ENCODE assay signal across 1 cellular context in genomic region chr12:103929909-103930786, GRCh38.
TF ChIP-seq lines count a peak whose summit lies in the region.

TSS of gene HSP90B1 (plus strand) at chr12:103930410. CDS start at chr12:103930516, 106 bp downstream.

TF ChIP-seq in HepG2, 621 proteins besides CTCF, POLR2A, EP300 and RAD21 (continued from another document and continues in another):
- TF ChIP-seq ZHX2 (IDR thresholded peaks at IDR 0.05; ENCODE audit: low read depth) (0 out of 2 replicates have a peak, but pooled peaks have one; percentile 20), ZHX2 (CRISPR knock-in tag; IDR thresholded peaks at IDR 0.05; ENCODE audit: borderline replicate concordance) (no peak), EED (CRISPR knock-in tag; IDR thresholded peaks at IDR 0.05) (0 out of 2 replicates have a peak, but pooled peaks have one; percentile 58), ARHGAP35 (CRISPR knock-in tag; IDR thresholded peaks at IDR 0.05; ENCODE audit: borderline replicate concordance) (peak; percentile 44; the same call in 1 of the 2 replicates), KLF13 (CRISPR knock-in tag; IDR thresholded peaks at IDR 0.05) (no peak), MZF1 (CRISPR knock-in tag; IDR thresholded peaks at IDR 0.05; ENCODE audit: borderline replicate concordance) (peak; percentile 48; the same call in 1 of the 2 replicates), SIN3B (IDR thresholded peaks at IDR 0.05; ENCODE audit: low read length) (no peak), MIER2 (CRISPR knock-in tag; IDR thresholded peaks at IDR 0.05) (peak; percentile 52; the same call in 1 of the 2 replicates), LCORL (IDR thresholded peaks at IDR 0.05) (no peak), LCORL (CRISPR knock-in tag; IDR thresholded peaks at IDR 0.05) (peak; percentile 68), ZNF607 (CRISPR knock-in tag; IDR thresholded peaks at IDR 0.05; ENCODE audit: borderline replicate concordance) (peak; percentile 71), SALL2 (CRISPR knock-in tag; IDR thresholded peaks at IDR 0.05) (peak; percentile 75; the same call in 1 of the 2 replicates), ZNF331 (CRISPR knock-in tag; IDR thresholded peaks at IDR 0.05) (0 out of 2 replicates have a peak, but pooled peaks have one; percentile 32), ZNF414 (CRISPR knock-in tag; IDR thresholded peaks at IDR 0.05) (peak; percentile 4; the same call in 1 of the 2 replicates), ZNF614 (CRISPR knock-in tag; IDR thresholded peaks at IDR 0.05; ENCODE audit: borderline replicate concordance) (no peak; the same call in 1 of the 2 replicates), ZFP1 (CRISPR knock-in tag; IDR thresholded peaks at IDR 0.05) (no peak), RBM39 (IDR thresholded peaks at IDR 0.05; ENCODE audit: low read depth, low read length, poor library complexity, severe bottlenecking) (peak; percentile 44), CBX1 (IDR thresholded peaks at IDR 0.05; ENCODE audit: low read depth) (peak; percentile 64), E2F5 (CRISPR knock-in tag; conservative IDR thresholded peaks at IDR 0.05) (peak; percentile 82), SMARCE1 (IDR thresholded peaks at IDR 0.05; ENCODE audit: borderline replicate concordance) (no peak), ZNF879 (CRISPR knock-in tag; IDR thresholded peaks at IDR 0.05) (no peak), ZNF781 (CRISPR knock-in tag; IDR thresholded peaks at IDR 0.05; ENCODE audit: borderline replicate concordance, not compliant biosample characterization) (peak; percentile 93), ZNF367 (CRISPR knock-in tag; IDR thresholded peaks at IDR 0.05; ENCODE audit: borderline replicate concordance) (no peak; the same call in 1 of the 2 replicates), SAFB2 (CRISPR knock-in tag; IDR thresholded peaks at IDR 0.05; ENCODE audit: borderline replicate concordance, low read depth) (peak; percentile 85), ZFAT (CRISPR knock-in tag; conservative IDR thresholded peaks at IDR 0.05) (no peak), TMF1 (CRISPR knock-in tag; IDR thresholded peaks at IDR 0.05; ENCODE audit: low read depth) (peak; percentile 75; the same call in 1 of the 2 replicates), ZFP37 (CRISPR knock-in tag; IDR thresholded peaks at IDR 0.05; ENCODE audit: borderline replicate concordance) (no peak), ZNF850 (CRISPR knock-in tag; conservative IDR thresholded peaks at IDR 0.05) (no peak), FOXM1 (CRISPR knock-in tag; IDR thresholded peaks at IDR 0.05) (peak; percentile 94), POLR2AphosphoS2 (IDR thresholded peaks at IDR 0.05; ENCODE audit: low read depth, low read length) (no peak), CBX2 (IDR thresholded peaks at IDR 0.05; ENCODE audit: low read depth, low read length) (no peak), CBX2 (CRISPR knock-in tag; IDR thresholded peaks at IDR 0.05; ENCODE audit: low read depth) (no peak), ZNF333 (CRISPR knock-in tag; IDR thresholded peaks at IDR 0.05; ENCODE audit: borderline replicate concordance) (no peak), HNRNPUL1 (IDR thresholded peaks at IDR 0.05; ENCODE audit: low read depth, low read length) (no peak), IRF1 (CRISPR knock-in tag; IDR thresholded peaks at IDR 0.05; ENCODE audit: low read depth) (no peak), CHD2 (IDR thresholded peaks at IDR 0.05; ENCODE audit: low read depth, low read length) (peak; percentile 74), NR2F1 (CRISPR knock-in tag; IDR thresholded peaks at IDR 0.05) (no peak), PCBP2 (optimal IDR thresholded peaks at IDR 0.05; ENCODE audit: low read depth, low read length, poor library complexity, severe bottlenecking) (no peak), ZNF446 (CRISPR knock-in tag; IDR thresholded peaks at IDR 0.05) (peak; percentile 71; the same call in 1 of the 2 replicates), TFDP2 (CRISPR knock-in tag; IDR thresholded peaks at IDR 0.05) (peak; percentile 86), ZNF724P (CRISPR knock-in tag; IDR thresholded peaks at IDR 0.05; ENCODE audit: borderline replicate concordance) (peak; percentile 84; the same call in 1 of the 2 replicates), ZFP62 (CRISPR knock-in tag; IDR thresholded peaks at IDR 0.05) (no peak), ARNT2 (CRISPR knock-in tag; IDR thresholded peaks at IDR 0.05; ENCODE audit: low read depth) (peak; percentile 81), ZNF350 (CRISPR knock-in tag; IDR thresholded peaks at IDR 0.05; ENCODE audit: borderline replicate concordance, low read depth) (peak; percentile 21), HNRNPH1 (optimal IDR thresholded peaks at IDR 0.05; ENCODE audit: low read depth, low read length) (peak; percentile 56), TGIF2 (CRISPR knock-in tag; IDR thresholded peaks at IDR 0.05) (0 out of 2 replicates have a peak, but pooled peaks have one; percentile 34), SIX1 (CRISPR knock-in tag; IDR thresholded peaks at IDR 0.05; ENCODE audit: borderline replicate concordance) (0 out of 2 replicates have a peak, but pooled peaks have one; percentile 30), ZNF501 (CRISPR knock-in tag; IDR thresholded peaks at IDR 0.05) (peak; percentile 35; the same call in 1 of the 2 replicates), ZNF121 (CRISPR knock-in tag; IDR thresholded peaks at IDR 0.05) (0 out of 2 replicates have a peak, but pooled peaks have one; percentile 17), FLYWCH1 (CRISPR knock-in tag; IDR thresholded peaks at IDR 0.05) (no peak), ZNF44 (CRISPR knock-in tag; IDR thresholded peaks at IDR 0.05) (no peak; the same call in 1 of the 2 replicates), ZMYM4 (CRISPR knock-in tag; IDR thresholded peaks at IDR 0.05) (peak; percentile 97), IKZF4 (CRISPR knock-in tag; IDR thresholded peaks at IDR 0.05; ENCODE audit: borderline replicate concordance, low read depth, not compliant biosample characterization) (peak; percentile 84), THAP8 (CRISPR knock-in tag; IDR thresholded peaks at IDR 0.05; ENCODE audit: borderline replicate concordance) (no peak), KDM2A (CRISPR knock-in tag; IDR thresholded peaks at IDR 0.05; ENCODE audit: borderline replicate concordance, low read depth) (no peak; the same call in none of the 2 replicates), ZNF788 (CRISPR knock-in tag; IDR thresholded peaks at IDR 0.05; ENCODE audit: borderline replicate concordance) (peak; percentile 36; the same call in 1 of the 2 replicates)
- TF ChIP-seq, protein P1, sequence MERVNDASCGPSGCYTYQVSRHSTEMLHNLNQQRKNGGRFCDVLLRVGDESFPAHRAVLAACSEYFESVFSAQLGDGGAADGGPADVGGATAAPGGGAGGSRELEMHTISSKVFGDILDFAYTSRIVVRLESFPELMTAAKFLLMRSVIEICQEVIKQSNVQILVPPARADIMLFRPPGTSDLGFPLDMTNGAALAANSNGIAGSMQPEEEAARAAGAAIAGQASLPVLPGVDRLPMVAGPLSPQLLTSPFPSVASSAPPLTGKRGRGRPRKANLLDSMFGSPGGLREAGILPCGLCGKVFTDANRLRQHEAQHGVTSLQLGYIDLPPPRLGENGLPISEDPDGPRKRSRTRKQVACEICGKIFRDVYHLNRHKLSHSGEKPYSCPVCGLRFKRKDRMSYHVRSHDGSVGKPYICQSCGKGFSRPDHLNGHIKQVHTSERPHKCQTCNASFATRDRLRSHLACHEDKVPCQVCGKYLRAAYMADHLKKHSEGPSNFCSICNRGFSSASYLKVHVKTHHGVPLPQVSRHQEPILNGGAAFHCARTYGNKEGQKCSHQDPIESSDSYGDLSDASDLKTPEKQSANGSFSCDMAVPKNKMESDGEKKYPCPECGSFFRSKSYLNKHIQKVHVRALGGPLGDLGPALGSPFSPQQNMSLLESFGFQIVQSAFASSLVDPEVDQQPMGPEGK (CRISPR knock-in tag; IDR thresholded peaks at IDR 0.05), result peak; percentile 94
- TF ChIP-seq, protein P2, sequence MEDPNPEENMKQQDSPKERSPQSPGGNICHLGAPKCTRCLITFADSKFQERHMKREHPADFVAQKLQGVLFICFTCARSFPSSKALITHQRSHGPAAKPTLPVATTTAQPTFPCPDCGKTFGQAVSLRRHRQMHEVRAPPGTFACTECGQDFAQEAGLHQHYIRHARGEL (CRISPR knock-in tag; IDR thresholded peaks at IDR 0.05), result no peak
- TF ChIP-seq, protein P3, sequence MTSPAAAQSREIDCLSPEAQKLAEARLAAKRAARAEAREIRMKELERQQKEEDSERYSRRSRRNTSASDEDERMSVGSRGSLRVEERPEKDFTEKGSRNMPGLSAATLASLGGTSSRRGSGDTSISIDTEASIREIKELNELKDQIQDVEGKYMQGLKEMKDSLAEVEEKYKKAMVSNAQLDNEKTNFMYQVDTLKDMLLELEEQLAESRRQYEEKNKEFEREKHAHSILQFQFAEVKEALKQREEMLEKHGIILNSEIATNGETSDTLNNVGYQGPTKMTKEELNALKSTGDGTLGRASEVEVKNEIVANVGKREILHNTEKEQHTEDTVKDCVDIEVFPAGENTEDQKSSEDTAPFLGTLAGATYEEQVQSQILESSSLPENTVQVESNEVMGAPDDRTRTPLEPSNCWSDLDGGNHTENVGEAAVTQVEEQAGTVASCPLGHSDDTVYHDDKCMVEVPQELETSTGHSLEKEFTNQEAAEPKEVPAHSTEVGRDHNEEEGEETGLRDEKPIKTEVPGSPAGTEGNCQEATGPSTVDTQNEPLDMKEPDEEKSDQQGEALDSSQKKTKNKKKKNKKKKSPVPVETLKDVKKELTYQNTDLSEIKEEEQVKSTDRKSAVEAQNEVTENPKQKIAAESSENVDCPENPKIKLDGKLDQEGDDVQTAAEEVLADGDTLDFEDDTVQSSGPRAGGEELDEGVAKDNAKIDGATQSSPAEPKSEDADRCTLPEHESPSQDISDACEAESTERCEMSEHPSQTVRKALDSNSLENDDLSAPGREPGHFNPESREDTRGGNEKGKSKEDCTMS (CRISPR knock-in tag; conservative IDR thresholded peaks at IDR 0.05), result no peak
